18 cellular contexts compared by ENCODE assay signal in genomic region chr7:38211486-38211885, GRCh38. TPM values are rescaled to one million over a fixed set of nuclear protein-coding genes. Genes with fewer than 3 reads are reported as not detected.
DNase-seq lines count a peak whose midpoint lies in the region; ATAC-seq and TF ChIP-seq lines count a peak whose summit lies in the region.
"Had no signal": no experiment of that assay in that cellular context is flagged by ENCODE, and none has a peak within 500 bp of the region (broad histone marks: within the 10 kb centered on the region; RNA-seq: fewer than 3 reads in every experiment).

No MANE protein-coding gene starts in this region.

- DNase-seq in CD8-positive, alpha-beta memory T cell = no peak
- DNase-seq in fibroblast of pulmonary artery (ENCODE audit: low read depth) (peak; percentile 31), prostate gland (ENCODE audit: low spot score) (no peak), cerebellar cortex (ENCODE audit: low spot score) (no peak), ureter (ENCODE audit: low spot score) (no peak), COLO829 (ENCODE audit: low spot score) (no peak)
- DNase-seq: COR-L47, GF-D8, H7, NCI-H1105, NCI-H1694 treated with DMSO at 0.1 percent for 48 hours, NCI-H2107, NCI-H2227 treated with DMSO at 0.1 percent for 48 hours, NCI-H524 had no signal

- no peaks in the 10 kb centered on the region for H3K27me3 ChIP-seq in CD8-positive, alpha-beta memory T cell (ENCODE audit: insufficient read depth, low read length, poor library complexity, severe bottlenecking)
- H3K27me3 ChIP-seq in prostate gland (replicated peaks; ENCODE audit: insufficient read depth) = no peaks in the 10 kb centered on the region

- CTCF ChIA-PET in CD8-positive, alpha-beta memory T cell (lab: Charles Lee) = interaction anchor here (1.1 to 2.9 kb wide), 6 partner anchors 11 to 163 kb away, joined by 3 to 18 read pairs (median 6); no protein-coding TSS in a partner anchor

- peaks cover 0 to 1% of the 10 kb centered on the region in 2 donors for H3K27me3 Mint-ChIP-seq in CD8-positive, alpha-beta memory T cell
- H3K27me3 Mint-ChIP-seq in brain = no peaks in the 10 kb centered on the region

- no peak for TF ChIP-seq POLR2A in prostate gland (IDR thresholded peaks at IDR 0.05)

- peak overlapping the region in 5 of 8 donors; percentile 42 to 73 (median 50) for H3K27ac Mint-ChIP-seq in CD8-positive, alpha-beta memory T cell
- peak overlapping the region in 4 of 5 experiments; percentile 25 to 68 (median 66) for H3K27ac Mint-ChIP-seq in brain

- no peaks in the 10 kb centered on the region for H3K9me3 Mint-ChIP-seq in CD8-positive, alpha-beta memory T cell
- no peaks in the 10 kb centered on the region for H3K9me3 Mint-ChIP-seq in brain

- WGBS in prostate gland = 88% methylated on average over 1 of the region's 1 CpG

- H3K36me3 Mint-ChIP-seq in CD8-positive, alpha-beta memory T cell = peaks cover 4 to 48% (median 13%) of the 10 kb centered on the region in 3 donors
- H3K36me3 Mint-ChIP-seq in brain = peaks cover 67% of the 10 kb centered on the region

- H3K9me3 ChIP-seq in CD8-positive, alpha-beta memory T cell (ENCODE audit: low read length) = no peaks in the 10 kb centered on the region
- H3K9me3 ChIP-seq in prostate gland = no peaks in the 10 kb centered on the region

- H3K4me3 ChIP-seq in CD8-positive, alpha-beta memory T cell (ENCODE audit: low read length) = no peak overlapping the region
- no peak overlapping the region for H3K4me3 ChIP-seq in fibroblast of pulmonary artery (replicated peaks; ENCODE audit: low read depth, low read length)
- no peak overlapping the region for H3K4me3 ChIP-seq in prostate gland

- intact Hi-C loops in prostate gland (cut with DNase I) = no loop called here

- no peak for TF ChIP-seq CTCF in brain (conservative IDR thresholded peaks at IDR 0.05)
- no peak for TF ChIP-seq CTCF in fibroblast of pulmonary artery (IDR thresholded peaks at IDR 0.05; ENCODE audit: low read length, missing control alignments)
- no peak for TF ChIP-seq CTCF in prostate gland (IDR thresholded peaks at IDR 0.05)

- POLR2A ChIA-PET in CD8-positive, alpha-beta memory T cell (lab: Charles Lee) = no interaction called here

- peaks cover 12% of the 10 kb centered on the region for H3K4me1 ChIP-seq in CD8-positive, alpha-beta memory T cell (ENCODE audit: insufficient read depth, low read length)
- H3K4me1 ChIP-seq in prostate gland (replicated peaks) = peaks cover 1% of the 10 kb centered on the region

- H3K4me3 Mint-ChIP-seq in CD8-positive, alpha-beta memory T cell = no peak overlapping the region
- no peak overlapping the region for H3K4me3 Mint-ChIP-seq in brain

- H3K36me3 ChIP-seq in CD8-positive, alpha-beta memory T cell (ENCODE audit: insufficient read depth, low read length) = no peaks in the 10 kb centered on the region
- no peaks in the 10 kb centered on the region for H3K36me3 ChIP-seq in prostate gland

- no peak for ATAC-seq in GM18520 (IDR thresholded peaks at IDR 0.05; ENCODE audit: unreplicated experiment)
- ATAC-seq: Panc1, Right ventricle myocardium inferior had no signal

- peaks cover 16 to 29% (median 17%) of the 10 kb centered on the region in 3 donors for H3K4me1 Mint-ChIP-seq in CD8-positive, alpha-beta memory T cell
- H3K4me1 Mint-ChIP-seq in brain = peaks cover 40% of the 10 kb centered on the region

- no peak overlapping the region for H3K27ac ChIP-seq in CD8-positive, alpha-beta memory T cell (ENCODE audit: low read depth, low read length)
- H3K27ac ChIP-seq in prostate gland = peak overlapping the region; percentile 66 to 79

RNA-seq across cellular contexts. Expression of gene STARD3NL, which starts 33.4 kb away (rescaled TPM):
- 10 to 100 TPM; 41.5 to 43.8 TPM for total RNA-seq in CD8-positive, alpha-beta memory T cell
- 54.2 TPM for polyA plus RNA-seq in CD8-positive, alpha-beta memory T cell
- polyA plus RNA-seq in brain (ENCODE audit: insufficient read depth, low read depth, low replicate concordance) = 34.6 TPM
- 10 to 100 TPM; 49.0 to 78.3 TPM for total RNA-seq in prostate gland
- total RNA-seq in ureter = 31.1 TPM
